ENCODE assay signal across 8 cellular contexts in the genomic region with DNA sequence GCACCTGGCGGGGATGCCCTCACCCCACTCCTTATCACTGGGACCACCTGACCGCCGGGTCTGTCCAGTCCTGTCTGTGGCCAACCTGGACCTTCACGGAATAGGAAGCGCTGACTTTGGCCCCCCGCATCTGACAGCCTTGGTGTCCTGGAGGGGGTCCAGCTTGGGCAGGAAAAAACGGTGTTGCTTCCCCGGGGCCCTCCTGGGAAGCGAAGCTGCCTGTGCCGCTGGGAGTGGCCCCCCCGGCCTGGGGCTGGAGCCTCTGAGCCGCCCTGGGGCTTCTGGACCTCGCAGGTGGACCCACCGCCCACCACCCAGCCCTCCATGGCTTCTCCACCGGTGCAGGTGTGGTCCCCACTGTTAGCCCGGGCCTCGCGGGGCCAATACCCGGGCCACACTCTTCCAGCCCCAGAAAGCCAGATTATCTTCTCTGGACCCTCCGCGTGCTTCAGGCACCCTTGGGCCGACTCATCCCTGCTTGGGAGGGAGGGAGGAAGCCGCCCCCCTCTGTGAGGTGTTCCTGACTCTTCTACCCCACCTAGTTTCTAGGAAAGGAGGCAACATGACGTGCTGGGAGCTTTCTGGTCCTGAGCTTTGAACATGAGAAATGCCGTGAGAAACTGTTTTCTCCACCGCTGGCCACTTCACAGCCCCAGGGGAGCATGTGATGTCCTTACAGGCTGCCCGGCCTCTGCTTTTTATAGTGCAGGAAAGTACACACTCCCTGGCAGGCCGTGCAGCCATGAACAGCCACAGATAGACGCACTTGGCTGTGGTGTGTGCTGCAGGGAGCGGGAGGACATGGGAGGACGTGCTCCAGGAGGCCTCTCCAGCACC. TPM values are rescaled to one million over a fixed set of nuclear protein-coding genes. Genes with fewer than 3 reads are reported as not detected.
DNase-seq lines count a peak whose midpoint lies in the region; ATAC-seq and TF ChIP-seq lines count a peak whose summit lies in the region.

No MANE protein-coding gene starts in this region.

- H3K9me3 Mint-ChIP-seq in activated CD4-positive, alpha-beta T cell treated with anti-CD3 and anti-CD28 coated beads, Interleukin-2, amount 10 ng/mL, durations not matched to agents 7 days and 5 days, result no peaks in the 10 kb centered on the region
- no peaks in the 10 kb centered on the region for H3K9me3 Mint-ChIP-seq in central memory CD8-positive, alpha-beta T cell

- ATAC-seq in central memory CD8-positive, alpha-beta T cell (replicated peaks; ENCODE audit: extremely low read depth, poor library complexity, severe bottlenecking), result no peak
- ATAC-seq in lower lobe of right lung, result no peak
- ATAC-seq in GM18909 (IDR thresholded peaks at IDR 0.05; ENCODE audit: poor library complexity, unreplicated experiment), result no peak
- ATAC-seq in HG02973 (IDR thresholded peaks at IDR 0.05; ENCODE audit: unreplicated experiment), result no peak
- ATAC-seq in GM21576 (IDR thresholded peaks at IDR 0.05; ENCODE audit: unreplicated experiment), result no peak

- intact Hi-C loops in lower lobe of right lung (cut with DNase I), result no loop called here

- H3K36me3 Mint-ChIP-seq in activated CD4-positive, alpha-beta T cell treated with anti-CD3 and anti-CD28 coated beads, Interleukin-2, amount 10 ng/mL, durations not matched to agents 7 days and 5 days (ENCODE audit: low read depth), result no peaks in the 10 kb centered on the region
- no peaks in the 10 kb centered on the region for H3K36me3 Mint-ChIP-seq in central memory CD8-positive, alpha-beta T cell (ENCODE audit: insufficient read depth)

- H3K27ac ChIP-seq in lower lobe of right lung (peak overlapping the region; percentile 74), tibial nerve (peak overlapping the region in 2 of 4 donors; percentile 60 to 86)

- no peak for TF ChIP-seq CTCF in lower lobe of right lung (IDR thresholded peaks at IDR 0.05)
- no peak for TF ChIP-seq CTCF in tibial nerve (IDR thresholded peaks at IDR 0.05)

- peaks cover 9% of the 10 kb centered on the region for H3K27me3 ChIP-seq in lower lobe of right lung (ENCODE audit: low read depth)
- H3K27me3 ChIP-seq in tibial nerve, result peaks cover 0 to 5% of the 10 kb centered on the region in 2 donors

- H3K27ac Mint-ChIP-seq in activated CD4-positive, alpha-beta T cell treated with anti-CD3 and anti-CD28 coated beads, Interleukin-2, amount 10 ng/mL, durations not matched to agents 7 days and 5 days, result no peak overlapping the region
- H3K27ac Mint-ChIP-seq in central memory CD8-positive, alpha-beta T cell (ENCODE audit: low read depth), result no peak overlapping the region

- H3K4me3 ChIP-seq in lower lobe of right lung (peak overlapping the region; percentile 70), tibial nerve (peak overlapping the region; percentile 46 to 78 (median 72))

- H3K36me3 ChIP-seq in lower lobe of right lung, result no peaks in the 10 kb centered on the region
- no peaks in the 10 kb centered on the region for H3K36me3 ChIP-seq in tibial nerve

- 55 to 61% methylated on average over 18 to 26 of the region's 31 CpGs for WGBS in tibial nerve, 2 donors

- H3K27me3 Mint-ChIP-seq in activated CD4-positive, alpha-beta T cell treated with anti-CD3 and anti-CD28 coated beads, Interleukin-2, amount 10 ng/mL, durations not matched to agents 7 days and 5 days, result peaks cover 66% of the 10 kb centered on the region
- peaks cover 61% of the 10 kb centered on the region for H3K27me3 Mint-ChIP-seq in central memory CD8-positive, alpha-beta T cell

- peak overlapping the region; percentile 41 for H3K4me3 Mint-ChIP-seq in activated CD4-positive, alpha-beta T cell treated with anti-CD3 and anti-CD28 coated beads, Interleukin-2, amount 10 ng/mL, durations not matched to agents 7 days and 5 days
- peak overlapping the region; percentile 79 for H3K4me3 Mint-ChIP-seq in central memory CD8-positive, alpha-beta T cell

- POLR2A ChIA-PET in activated CD4-positive, alpha-beta T cell treated with anti-CD3 and anti-CD28 coated beads, Interleukin-2, amount 10 ng/mL, durations not matched to agents 7 days and 5 days (lab: Charles Lee), result no interaction called here

- H3K4me1 Mint-ChIP-seq in activated CD4-positive, alpha-beta T cell treated with anti-CD3 and anti-CD28 coated beads, Interleukin-2, amount 10 ng/mL, durations not matched to agents 7 days and 5 days, result peaks cover 9% of the 10 kb centered on the region
- H3K4me1 Mint-ChIP-seq in central memory CD8-positive, alpha-beta T cell, result peaks cover 10% of the 10 kb centered on the region

- H3K9me3 ChIP-seq in lower lobe of right lung, result no peaks in the 10 kb centered on the region
- no peaks in the 10 kb centered on the region for H3K9me3 ChIP-seq in tibial nerve

- peaks cover 85% of the 10 kb centered on the region for H3K4me1 ChIP-seq in lower lobe of right lung
- H3K4me1 ChIP-seq in tibial nerve, result peaks cover 0 to 87% (median 44%) of the 10 kb centered on the region in 4 donors

- CTCF ChIA-PET in activated CD4-positive, alpha-beta T cell treated with anti-CD3 and anti-CD28 coated beads, Interleukin-2, amount 10 ng/mL, durations not matched to agents 7 days and 5 days (lab: Charles Lee), result no interaction called here

- TF ChIP-seq POLR2A in tibial nerve (IDR thresholded peaks at IDR 0.05), result no peak

- TF ChIP-seq EP300 in tibial nerve (IDR thresholded peaks at IDR 0.05), result peak in 1 of 2 donors; percentile 38

- DNase-seq in activated CD4-positive, alpha-beta T cell treated with anti-CD3 and anti-CD28 coated beads, Interleukin-2, amount 10 ng/mL, durations not matched to agents 7 days and 5 days, result no peak
- no peak for DNase-seq in activated CD4-positive, alpha-beta T cell treated with anti-CD3 and anti-CD28 coated beads for 4 hours
- DNase-seq in central memory CD8-positive, alpha-beta T cell (ENCODE audit: low spot score in 2 of 2), result no peak
- DNase-seq in lower lobe of right lung, result no peak
- DNase-seq in tibial nerve (ENCODE audit: low spot score in 2 of 2), result peak in 1 of 2 donors; percentile 14

RNA-seq across cellular contexts. Expression of a gene that starts 1.1 kb away (rescaled TPM):
- not detected for total RNA-seq in activated CD4-positive, alpha-beta T cell treated with anti-CD3 and anti-CD28 coated beads, Interleukin-2, amount 10 ng/mL, durations not matched to agents 7 days and 5 days
- 24.9 TPM for total RNA-seq in lower lobe of right lung
- total RNA-seq in tibial nerve, result 100 to 1,000 TPM in 1 of 4 donors, 10 to 100 TPM in 3; 67.1 to 147 (median 90.0) TPM

RNA-seq across cellular contexts. Expression of a gene that starts 15.6 kb away (rescaled TPM):
- total RNA-seq in activated CD4-positive, alpha-beta T cell treated with anti-CD3 and anti-CD28 coated beads, Interleukin-2, amount 10 ng/mL, durations not matched to agents 7 days and 5 days, result 10 to 100 TPM; 68.1 to 71.5 TPM
- total RNA-seq in lower lobe of right lung, result 54.4 TPM
- total RNA-seq in tibial nerve, result 10 to 100 TPM; 21.0 to 27.3 (median 25.5) TPM

RNA-seq across cellular contexts. Expression of a gene that starts 45.4 kb away (rescaled TPM):
- total RNA-seq in activated CD4-positive, alpha-beta T cell treated with anti-CD3 and anti-CD28 coated beads, Interleukin-2, amount 10 ng/mL, durations not matched to agents 7 days and 5 days, result 100 to 1,000 TPM; 269 to 284 TPM
- total RNA-seq in lower lobe of right lung (417 TPM), tibial nerve (100 to 1,000 TPM; 191 to 392 (median 296) TPM)

RNA-seq across cellular contexts. Expression of a gene that starts 49.5 kb away (rescaled TPM):
- total RNA-seq in activated CD4-positive, alpha-beta T cell treated with anti-CD3 and anti-CD28 coated beads, Interleukin-2, amount 10 ng/mL, durations not matched to agents 7 days and 5 days, result 10 to 100 TPM; 30.8 to 36.1 TPM
- 56.4 TPM for total RNA-seq in lower lobe of right lung
- total RNA-seq in tibial nerve, result 10 to 100 TPM; 29.9 to 64.8 (median 57.1) TPM

Comparison
In these comparisons a context has a peak if more than half of its experiments do, and no peak if none do; other contexts are left out.
1. RNA of a gene that starts 1.1 kb away (total RNA-seq): 67.1 to 147 TPM in tibial nerve and 24.9 TPM in lower lobe of right lung (single experiment); not detected in activated CD4-positive, alpha-beta T cell treated with anti-CD3 and anti-CD28 coated beads, Interleukin-2, amount 10 ng/mL, durations not matched to agents 7 days and 5 days; every median in the first group is over 10 times any median in the second.